Comparison of ENCODE assay signal across 15 cellular contexts in genomic region chr5:169788168-169788567, GRCh38.
DNase-seq lines count a peak whose midpoint lies in the region; ATAC-seq lines count a peak whose summit lies in the region.
"Had no signal": no experiment of that assay in that cellular context is flagged by ENCODE, and none has a peak within 500 bp of the region (broad histone marks: within the 10 kb centered on the region; RNA-seq: fewer than 3 reads in every experiment).

No MANE protein-coding gene starts in this region.

- no peaks in the 10 kb centered on the region for H3K4me1 Mint-ChIP-seq in activated T-cell treated with anti-CD3 and anti-CD28 coated beads, Interleukin-2, amount 50 U/mL, for 72 hours (ENCODE audit: low read depth)

- H3K4me3 Mint-ChIP-seq in activated T-cell treated with anti-CD3 and anti-CD28 coated beads, Interleukin-2, amount 50 U/mL, for 72 hours, result no peak overlapping the region
- H3K4me3 Mint-ChIP-seq: activated T-cell treated with anti-CD3 and anti-CD28 coated beads, Interleukin-2, amount 50 U/mL, for 24 hours had no signal

- no peak for ATAC-seq in GM18861 (IDR thresholded peaks at IDR 0.05; ENCODE audit: unreplicated experiment)
- ATAC-seq in activated T-cell treated with anti-CD3 and anti-CD28 coated beads, Interleukin-2, amount 50 U/mL, for 72 hours (replicated peaks in 1 of 2), result no peak

- H3K4me3 ChIP-seq in MG63, result no peak overlapping the region
- no peak overlapping the region for H3K4me3 ChIP-seq in adipocyte (ENCODE audit: low read length)

- H3K27me3 Mint-ChIP-seq in activated T-cell treated with anti-CD3 and anti-CD28 coated beads, Interleukin-2, amount 50 U/mL, for 72 hours (ENCODE audit: low read depth), result no peaks in the 10 kb centered on the region
- H3K27me3 Mint-ChIP-seq: activated T-cell treated with anti-CD3 and anti-CD28 coated beads, Interleukin-2, amount 50 U/mL, for 24 hours had no signal

- H3K9me3 ChIP-seq in MG63 (0 out of 2 replicates have a peak, but pooled peaks cover 2% of the 10 kb centered on the region), adipocyte (ENCODE audit: control insufficient read depth, low read length) (no peaks in the 10 kb centered on the region)

- no peaks in the 10 kb centered on the region for H3K36me3 ChIP-seq in MG63
- no peaks in the 10 kb centered on the region for H3K36me3 ChIP-seq in adipocyte (ENCODE audit: control insufficient read depth, insufficient read depth, low read length, severe bottlenecking)

- H3K27me3 ChIP-seq in MG63 (no peaks in the 10 kb centered on the region), adipocyte (replicated peaks; ENCODE audit: control insufficient read depth, insufficient read depth, low read length) (no peaks in the 10 kb centered on the region)

- H3K27ac Mint-ChIP-seq in activated T-cell treated with anti-CD3 and anti-CD28 coated beads, Interleukin-2, amount 50 U/mL, for 72 hours, result no peak overlapping the region
- H3K27ac Mint-ChIP-seq: activated T-cell treated with anti-CD3 and anti-CD28 coated beads, Interleukin-2, amount 50 U/mL, for 24 hours had no signal

- H3K36me3 Mint-ChIP-seq in activated T-cell treated with anti-CD3 and anti-CD28 coated beads, Interleukin-2, amount 50 U/mL, for 72 hours (ENCODE audit: insufficient read depth in 2 of 2), result peaks cover 5 to 21% of the 10 kb centered on the region in 2 donors

- H3K9ac ChIP-seq in adipocyte (ENCODE audit: low read length), result no peak overlapping the region

- DNase-seq in AG08396 (ENCODE audit: low spot score) (peak; percentile 60), MG63 (peak; percentile 48), adipocyte (ENCODE audit: low read depth) (peak; percentile 20), hepatic stellate cell (ENCODE audit: low spot score) (peak; percentile 66), NCI-H1694 treated with DMSO at 0.1 percent for 48 hours (lab: John Stamatoyannopoulos, UW) (no peak), NCI-H128 (lab: John Stamatoyannopoulos, UW; ENCODE audit: unreplicated experiment) (no peak)
- DNase-seq in activated T-cell treated with anti-CD3 and anti-CD28 coated beads, Interleukin-2, amount 50 U/mL, for 72 hours, result no peak
- DNase-seq: activated T-cell treated with anti-CD3 and anti-CD28 coated beads, Interleukin-2, amount 50 U/mL, for 24 hours; midbrain; MM.1S; NCI-H226; posterior cingulate gyrus; stimulated activated CD4-positive, alpha-beta T cell treated with anti-CD3 and anti-CD28 coated beads, Interleukin-2, amount 100 ng/mL, for 24 hours; stimulated activated naive CD4-positive, alpha-beta T cell had no signal

- peaks cover 4% of the 10 kb centered on the region for H3K4me1 ChIP-seq in adipocyte (ENCODE audit: control insufficient read depth, insufficient read depth, low read length)

- H3K9me3 Mint-ChIP-seq in activated T-cell treated with anti-CD3 and anti-CD28 coated beads, Interleukin-2, amount 50 U/mL, for 72 hours, result no peaks in the 10 kb centered on the region
- H3K9me3 Mint-ChIP-seq: activated T-cell treated with anti-CD3 and anti-CD28 coated beads, Interleukin-2, amount 50 U/mL, for 24 hours had no signal

Comparison
In these comparisons a context has a peak if more than half of its experiments do, and no peak if none do; other contexts are left out.
1. DNase-seq: peak in AG08396 (single experiment), MG63 (single experiment), adipocyte (single experiment) and hepatic stellate cell (single experiment); none in NCI-H1694 treated with DMSO at 0.1 percent for 48 hours (single experiment), NCI-H128 (single experiment) and activated T-cell treated with anti-CD3 and anti-CD28 coated beads, Interleukin-2, amount 50 U/mL, for 72 hours (0 of 2).